Comparison of ENCODE assay signal across 8 cellular contexts in genomic region chr15:40029979-40030893, GRCh38. TPM values are rescaled to one million over a fixed set of nuclear protein-coding genes. Genes with fewer than 3 reads are reported as not detected.
DNase-seq lines count a peak whose midpoint lies in the region; ATAC-seq and TF ChIP-seq lines count a peak whose summit lies in the region.

No MANE protein-coding gene starts in this region.

- ATAC-seq in GM18909 (IDR thresholded peaks at IDR 0.05; ENCODE audit: poor library complexity, unreplicated experiment), result no peak

- peak overlapping the region in 3 of 4 donors; percentile 7 to 62 (median 49) for H3K27ac ChIP-seq in esophagus squamous epithelium

- intact Hi-C loops in esophagus squamous epithelium (cut with DNase I) (no loop called here), lower leg skin (cut with DNase I; ENCODE audit: low total_unique reads) (no loop called here)

- WGBS in esophagus squamous epithelium, 2 donors, result 73 to 79% methylated on average over 7 of the region's 7 CpGs
- 74 to 79% methylated on average over 7 of the region's 7 CpGs for WGBS in lower leg skin, 2 donors

- peaks cover 3 to 100% (median 32%) of the 10 kb centered on the region in 3 donors for H3K36me3 ChIP-seq in esophagus squamous epithelium

- TF ChIP-seq CTCF in esophagus squamous epithelium (IDR thresholded peaks at IDR 0.05) (peak in 5 of 6 experiments; percentile 25 to 54 (median 33)), retinal pigment epithelial cell (conservative IDR thresholded peaks at IDR 0.05; ENCODE audit: low read depth, low read length) (peak; percentile 80), lower leg skin (IDR thresholded peaks at IDR 0.05) (no peak)

- H3K27me3 ChIP-seq in esophagus squamous epithelium, result no peaks in the 10 kb centered on the region

- no peaks in the 10 kb centered on the region for H3K9me3 ChIP-seq in esophagus squamous epithelium

- TF ChIP-seq POLR2A in esophagus squamous epithelium (IDR thresholded peaks at IDR 0.05) (no peak), lower leg skin (IDR thresholded peaks at IDR 0.05) (no peak)

- H3K4me3 ChIP-seq in esophagus squamous epithelium (no peak overlapping the region), retinal pigment epithelial cell (ENCODE audit: low read length) (no peak overlapping the region), lower leg skin (ENCODE audit: low read depth, poor library complexity, severe bottlenecking) (no peak overlapping the region)

- H3K4me1 ChIP-seq in esophagus squamous epithelium, result no peaks in the 10 kb centered on the region

- DNase-seq in DMS 273 (lab: John Stamatoyannopoulos, UW; ENCODE audit: unreplicated experiment), result peak; percentile 23
- DNase-seq in DMS 273 treated with DMSO at 0.1 percent for 48 hours (lab: John Stamatoyannopoulos, UW), result no peak
- peak; percentile 51 for DNase-seq in NCI-H69 (lab: John Stamatoyannopoulos, UW)
- no peak for DNase-seq in esophagus squamous epithelium (lab: John Stamatoyannopoulos, UW)
- DNase-seq in retinal pigment epithelial cell (ENCODE audit: low read depth), result no peak
- DNase-seq in lower leg skin (ENCODE audit: low spot score in 2 of 2), result no peak
- DNase-seq in NCI-H1417 treated with DMSO at 0.1 percent for 48 hours (lab: John Stamatoyannopoulos, UW), result no peak

RNA-seq across cellular contexts. Expression of gene SRP14, which starts 8.7 kb away (rescaled TPM):
- total RNA-seq in esophagus squamous epithelium (100 to 1,000 TPM; 177 to 369 (median 237) TPM), lower leg skin (100 to 1,000 TPM; 177 to 220 (median 201) TPM)

Comparison
In these comparisons a context has a peak if more than half of its experiments do, and no peak if none do; other contexts are left out.
1. DNase-seq: peak in DMS 273 (single experiment) and NCI-H69 (single experiment); none in DMS 273 treated with DMSO at 0.1 percent for 48 hours (single experiment), esophagus squamous epithelium (single experiment), retinal pigment epithelial cell (single experiment), lower leg skin (0 of 2) and NCI-H1417 treated with DMSO at 0.1 percent for 48 hours (single experiment).
2. CTCF ChIP-seq: peak in esophagus squamous epithelium (5 of 6) and retinal pigment epithelial cell (single experiment); none in lower leg skin (0 of 3).